Comparison of ENCODE assay signal across 8 cellular contexts in the genomic region with DNA sequence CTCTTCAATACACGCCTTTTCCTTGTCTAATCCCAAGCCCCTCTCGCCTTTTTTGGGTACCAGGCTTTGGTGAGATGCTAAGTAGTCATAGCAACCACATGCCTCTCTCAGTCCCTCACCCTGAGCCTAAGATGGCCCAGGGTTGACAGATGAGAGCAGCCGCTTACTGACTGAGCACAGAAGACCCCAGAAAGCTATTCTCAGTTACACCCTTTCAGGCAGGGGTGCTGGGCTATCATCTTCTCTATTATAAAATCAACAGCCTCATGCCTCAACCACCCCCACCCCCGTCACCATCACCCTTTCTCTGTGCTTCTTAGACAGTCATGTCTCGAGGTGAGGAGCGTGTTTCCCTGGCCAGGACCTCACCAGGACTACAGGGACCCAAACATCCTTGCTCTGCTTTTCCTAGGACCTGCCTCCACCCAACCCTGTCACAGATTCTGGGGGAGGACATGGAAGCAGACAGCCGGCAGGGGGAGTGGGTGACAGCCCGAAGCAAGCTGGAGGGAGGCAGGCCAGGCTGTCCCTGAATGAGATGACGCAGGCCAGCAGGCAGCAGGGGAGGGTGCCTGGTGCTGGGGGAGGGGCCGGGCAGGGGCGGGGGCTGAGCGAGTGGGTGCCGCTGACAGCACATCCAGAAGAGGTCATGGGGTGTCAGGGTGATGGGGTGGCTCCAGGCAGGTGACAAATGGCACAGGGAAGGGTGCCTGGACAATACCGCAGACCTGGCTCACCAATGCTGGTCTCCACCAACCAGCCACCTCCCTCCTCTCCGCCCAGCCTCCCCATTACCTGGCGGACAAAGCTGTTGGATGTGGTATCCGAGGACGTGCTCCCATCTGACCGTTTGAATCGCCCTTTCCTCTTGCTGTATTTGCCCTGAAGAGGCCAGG. TPM values are rescaled to one million over a fixed set of nuclear protein-coding genes. Genes with fewer than 3 reads are reported as not detected.
DNase-seq lines count a peak whose midpoint lies in the region; TF ChIP-seq lines count a peak whose summit lies in the region.

No MANE protein-coding gene starts in this region.

- DNase-seq in AG09319 (ENCODE audit: extremely low read depth, low read depth), result no peak
- DNase-seq in Karpas-422, result no peak
- peak; percentile 55 for DNase-seq in dermis blood vessel endothelial cell
- peak; percentile 65 to 71 for DNase-seq in lung microvascular endothelial cell (ENCODE audit: low read depth in 2 of 2)
- DNase-seq in COLO829 (ENCODE audit: low spot score), result no peak
- DNase-seq in NCI-H2107 (lab: John Stamatoyannopoulos, UW), result no peak
- no peak for DNase-seq in activated naive CD4-positive, alpha-beta T cell (lab: John Stamatoyannopoulos, UW)
- DNase-seq in NCI-H526 treated with DMSO at 0.1 percent for 48 hours (lab: John Stamatoyannopoulos, UW), result no peak

- H3K4me2 ChIP-seq in Karpas-422 (ENCODE audit: low read depth, low read length, poor library complexity, severe bottlenecking), result peak overlapping the region; percentile 97

- TF ChIP-seq CTCF in AG09319 (IDR thresholded peaks at IDR 0.05; ENCODE audit: low read depth, low read length), result peak; percentile 57

- H3K79me2 ChIP-seq in Karpas-422 (ENCODE audit: low read length), result peaks cover 42% of the 10 kb centered on the region

- H3K9me3 ChIP-seq in Karpas-422 (ENCODE audit: low read length), result no peaks in the 10 kb centered on the region

- H3K9ac ChIP-seq in Karpas-422 (ENCODE audit: low read length), result no peak overlapping the region

- H3K36me3 ChIP-seq in Karpas-422 (ENCODE audit: insufficient read depth, low read length), result peaks cover 15% of the 10 kb centered on the region

- no peak overlapping the region for H3K4me3 ChIP-seq in Karpas-422 (ENCODE audit: low read length)

- H2AFZ ChIP-seq in Karpas-422 (ENCODE audit: low read length), result no peak overlapping the region

- peaks cover 49% of the 10 kb centered on the region for H3K4me1 ChIP-seq in Karpas-422 (ENCODE audit: low read length)

- H3K9me2 ChIP-seq in Karpas-422 (replicated peaks; ENCODE audit: insufficient read depth, low read length), result no peaks in the 10 kb centered on the region

- H3K27me3 ChIP-seq in Karpas-422 (ENCODE audit: low read length), result no peaks in the 10 kb centered on the region

- H4K20me1 ChIP-seq in Karpas-422 (ENCODE audit: insufficient read depth, low read depth, low read length), result peaks cover 8% of the 10 kb centered on the region; the same call in 1 of the 2 replicates

- no peak overlapping the region for H3K27ac ChIP-seq in Karpas-422 (ENCODE audit: low read length)

RNA-seq across cellular contexts. Expression of a gene that starts 3.1 kb away (rescaled TPM):
- 9.1 and 13.6 TPM in 2 replicates for total RNA-seq in Karpas-422 (2014; rRNA removed; shearing (Covaris generic); ENCODE audit: low replicate concordance)
- total RNA-seq in dermis blood vessel endothelial cell, result 1.0 and 2.8 TPM in 2 replicates
- 0.65 and 0.99 TPM in 2 replicates for total RNA-seq in lung microvascular endothelial cell

RNA-seq across cellular contexts. Expression of a gene that starts 5.7 kb away (rescaled TPM):
- total RNA-seq in Karpas-422 (2014; rRNA removed; shearing (Covaris generic); ENCODE audit: low replicate concordance), result 2,922 and 4,663 TPM in 2 replicates
- total RNA-seq in dermis blood vessel endothelial cell (1,928 and 2,101 TPM in 2 replicates), lung microvascular endothelial cell (1,196 TPM in 2 replicates)

RNA-seq across cellular contexts. Expression of a gene that starts 28.4 kb away (rescaled TPM):
- total RNA-seq in Karpas-422 (2014; rRNA removed; shearing (Covaris generic); ENCODE audit: low replicate concordance), result not detected in 2 replicates
- not detected in 2 replicates for total RNA-seq in dermis blood vessel endothelial cell
- not detected in 2 replicates for total RNA-seq in lung microvascular endothelial cell

RNA-seq across cellular contexts. Expression of a gene that starts 31.4 kb away (rescaled TPM):
- not detected in 2 replicates for total RNA-seq in Karpas-422 (2014; rRNA removed; shearing (Covaris generic); ENCODE audit: low replicate concordance)
- total RNA-seq in dermis blood vessel endothelial cell, result 0.05 and 0.34 TPM in 2 replicates
- total RNA-seq in lung microvascular endothelial cell, result not detected in 2 replicates

RNA-seq across cellular contexts. Expression of a gene that starts 42.9 kb away (rescaled TPM):
- total RNA-seq in Karpas-422 (2014; rRNA removed; shearing (Covaris generic); ENCODE audit: low replicate concordance), result not detected in 2 replicates
- total RNA-seq in dermis blood vessel endothelial cell (not detected in 2 replicates), lung microvascular endothelial cell (not detected in 2 replicates)

Comparison
In these comparisons a context has a peak if more than half of its experiments do, and no peak if none do; other contexts are left out.
1. DNase-seq: peak in dermis blood vessel endothelial cell (single experiment) and lung microvascular endothelial cell (2 of 2); none in AG09319 (single experiment), Karpas-422 (single experiment), COLO829 (single experiment), NCI-H2107 (single experiment), activated naive CD4-positive, alpha-beta T cell (0 of 4) and NCI-H526 treated with DMSO at 0.1 percent for 48 hours (single experiment).